Comparison of ENCODE assay signal across 8 cellular contexts in the genomic region with DNA sequence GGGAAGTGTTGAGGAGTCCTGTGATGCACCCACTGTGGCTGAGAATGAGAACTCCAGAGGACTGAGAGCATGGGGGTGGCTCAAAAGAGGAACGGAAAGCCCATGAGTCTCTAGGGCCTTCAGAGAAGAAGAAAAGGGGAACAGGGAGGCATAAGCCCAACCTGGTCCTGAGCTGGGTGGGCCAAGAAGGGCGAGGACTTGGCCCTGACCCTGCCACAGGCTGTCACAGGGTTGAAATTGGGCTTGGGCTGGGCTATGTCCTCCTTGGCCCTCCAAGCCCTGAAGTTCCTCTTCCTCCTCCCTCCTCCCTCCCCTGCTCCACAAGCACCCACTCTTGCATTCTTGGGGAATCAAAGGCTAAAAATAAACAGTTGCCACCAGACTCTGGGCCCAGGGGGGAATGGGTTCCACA. TPM values are rescaled to one million over a fixed set of nuclear protein-coding genes. Genes with fewer than 3 reads are reported as not detected.
DNase-seq lines count a peak whose midpoint lies in the region; ATAC-seq and TF ChIP-seq lines count a peak whose summit lies in the region.

No MANE protein-coding gene starts in this region.

- CTCF ChIA-PET in naive thymus-derived CD4-positive, alpha-beta T cell (lab: Charles Lee) = no interaction called here
- CTCF ChIA-PET in Caco-2 (lab: Charles Lee) = no interaction called here
- CTCF ChIA-PET in activated CD4-positive, alpha-beta memory T cell treated with anti-CD3 and anti-CD28 coated beads for 36 hours (lab: Charles Lee) = no interaction called here

- no peaks in the 10 kb centered on the region for H3K4me1 Mint-ChIP-seq in naive thymus-derived CD4-positive, alpha-beta T cell
- H3K4me1 Mint-ChIP-seq in Caco-2 (ENCODE audit: low read depth, unreplicated experiment) = peaks cover 7% of the 10 kb centered on the region
- H3K4me1 Mint-ChIP-seq in activated CD4-positive, alpha-beta memory T cell treated with anti-CD3 and anti-CD28 coated beads for 36 hours (ENCODE audit: low read depth) = no peaks in the 10 kb centered on the region

- DNase-seq in NOMO-1 treated with DMSO at 0.1 percent for 48 hours (lab: John Stamatoyannopoulos, UW; ENCODE audit: unreplicated experiment) (peak; percentile 97), Caco-2 (no peak), LoVo (ENCODE audit: low spot score) (no peak), hepatic stellate cell (ENCODE audit: low spot score) (no peak)
- peak in 1 of 9 donors; percentile 14 for DNase-seq in naive thymus-derived CD4-positive, alpha-beta T cell
- no peak for DNase-seq in activated CD4-positive, alpha-beta memory T cell treated with anti-CD3 and anti-CD28 coated beads for 36 hours

- H3K36me3 ChIP-seq in naive thymus-derived CD4-positive, alpha-beta T cell (ENCODE audit: control insufficient read depth in 2 of 3, insufficient read depth in 3 of 3, low read length in 3 of 3) = no peaks in the 10 kb centered on the region
- H3K36me3 ChIP-seq in Caco-2 (ENCODE audit: control insufficient read depth, insufficient read depth, low read length) = no peaks in the 10 kb centered on the region

- H3K27me3 Mint-ChIP-seq in naive thymus-derived CD4-positive, alpha-beta T cell = peaks cover 8 to 27% (median 17%) of the 10 kb centered on the region in 5 donors
- H3K27me3 Mint-ChIP-seq in Caco-2 (ENCODE audit: insufficient read depth, unreplicated experiment) = no peaks in the 10 kb centered on the region
- H3K27me3 Mint-ChIP-seq in activated CD4-positive, alpha-beta memory T cell treated with anti-CD3 and anti-CD28 coated beads for 36 hours = peaks cover 18% of the 10 kb centered on the region

- BruUV-seq in Caco-2 (replicated peaks; lab: Mats Ljungman, UMichigan) = no TSS peak

- no peaks in the 10 kb centered on the region for H3K36me3 Mint-ChIP-seq in naive thymus-derived CD4-positive, alpha-beta T cell
- H3K36me3 Mint-ChIP-seq in Caco-2 (ENCODE audit: insufficient read depth, unreplicated experiment) = no peaks in the 10 kb centered on the region
- H3K36me3 Mint-ChIP-seq in activated CD4-positive, alpha-beta memory T cell treated with anti-CD3 and anti-CD28 coated beads for 36 hours = no peaks in the 10 kb centered on the region

- intact Hi-C loops in naive thymus-derived CD4-positive, alpha-beta T cell (cut with micrococcal nuclease) = no loop called here
- intact Hi-C loops in Caco-2 (cut with micrococcal nuclease; ENCODE audit: unreplicated experiment) = no loop called here
- intact Hi-C loops in activated CD4-positive, alpha-beta memory T cell treated with anti-CD3 and anti-CD28 coated beads for 36 hours (cut with micrococcal nuclease) = no loop called here

- H3K27ac ChIP-seq in naive thymus-derived CD4-positive, alpha-beta T cell (ENCODE audit: low read depth, low read length) = no peak overlapping the region

- peak; percentile 81 for ATAC-seq in GM18519 (IDR thresholded peaks at IDR 0.05; ENCODE audit: low FRiP score, unreplicated experiment)
- peak; percentile 99 for ATAC-seq in HG02759 (IDR thresholded peaks at IDR 0.05; ENCODE audit: unreplicated experiment)
- ATAC-seq in naive thymus-derived CD4-positive, alpha-beta T cell = peak; percentile 92

- no peaks in the 10 kb centered on the region for H3K9me3 ChIP-seq in naive thymus-derived CD4-positive, alpha-beta T cell (ENCODE audit: control insufficient read depth in 2 of 3, low read length in 3 of 3)
- H3K9me3 ChIP-seq in Caco-2 = no peaks in the 10 kb centered on the region

- H3K4me3 ChIP-seq in naive thymus-derived CD4-positive, alpha-beta T cell (ENCODE audit: low read length) = no peak overlapping the region
- no peak overlapping the region for H3K4me3 ChIP-seq in Caco-2 (ENCODE audit: low read depth, low read length)

- H3K4me3 Mint-ChIP-seq in naive thymus-derived CD4-positive, alpha-beta T cell = no peak overlapping the region
- no peak overlapping the region for H3K4me3 Mint-ChIP-seq in Caco-2 (ENCODE audit: unreplicated experiment)
- H3K4me3 Mint-ChIP-seq in activated CD4-positive, alpha-beta memory T cell treated with anti-CD3 and anti-CD28 coated beads for 36 hours = no peak overlapping the region

- POLR2A ChIA-PET in naive thymus-derived CD4-positive, alpha-beta T cell (lab: Charles Lee) = no interaction called here
- POLR2A ChIA-PET in Caco-2 (lab: Charles Lee) = no interaction called here
- POLR2A ChIA-PET in activated CD4-positive, alpha-beta memory T cell treated with anti-CD3 and anti-CD28 coated beads for 36 hours (lab: Charles Lee) = no interaction called here

- H3K27ac Mint-ChIP-seq in naive thymus-derived CD4-positive, alpha-beta T cell = no peak overlapping the region
- H3K27ac Mint-ChIP-seq in Caco-2 (ENCODE audit: unreplicated experiment) = no peak overlapping the region
- H3K27ac Mint-ChIP-seq in activated CD4-positive, alpha-beta memory T cell treated with anti-CD3 and anti-CD28 coated beads for 36 hours = no peak overlapping the region

- TF ChIP-seq CTCF in Caco-2 (IDR thresholded peaks at IDR 0.05; ENCODE audit: insufficient read depth in 1 of 2, low read depth in 1 of 2, low read length in 1 of 2, severe bottlenecking in 1 of 2, unreplicated experiment in 1 of 2) = no peak

- H3K4me1 ChIP-seq in naive thymus-derived CD4-positive, alpha-beta T cell (ENCODE audit: control insufficient read depth in 2 of 2, insufficient read depth in 2 of 2, low read length in 2 of 2) = no peaks in the 10 kb centered on the region
- H3K4me1 ChIP-seq in Caco-2 = peaks cover 9% of the 10 kb centered on the region; the same call in 1 of the 2 replicates

- H3K27me3 ChIP-seq in naive thymus-derived CD4-positive, alpha-beta T cell (ENCODE audit: control insufficient read depth in 2 of 2, insufficient read depth in 2 of 2, low read length in 2 of 2) = no peaks in the 10 kb centered on the region
- no peaks in the 10 kb centered on the region for H3K27me3 ChIP-seq in Caco-2 (replicated peaks; ENCODE audit: control insufficient read depth, insufficient read depth, low read length)

- H3K9me3 Mint-ChIP-seq in naive thymus-derived CD4-positive, alpha-beta T cell = peaks cover 0 to 1% (median 0%) of the 10 kb centered on the region in 11 donors
- no peaks in the 10 kb centered on the region for H3K9me3 Mint-ChIP-seq in Caco-2 (ENCODE audit: unreplicated experiment)
- H3K9me3 Mint-ChIP-seq in activated CD4-positive, alpha-beta memory T cell treated with anti-CD3 and anti-CD28 coated beads for 36 hours = no peaks in the 10 kb centered on the region

RNA-seq across cellular contexts. Expression of a gene that starts 49.3 kb away (rescaled TPM):
- total RNA-seq in naive thymus-derived CD4-positive, alpha-beta T cell = 10 to 100 TPM in 1 of 5 experiments, 1 to 10 TPM in 4; 4.3 to 10.9 (median 5.0) TPM
- 1 to 10 TPM; 1.8 to 2.4 TPM for polyA plus RNA-seq in naive thymus-derived CD4-positive, alpha-beta T cell
- total RNA-seq in Caco-2 (2022) = 7.7 and 8.0 TPM in 2 replicates
- 1 to 10 TPM; 3.6 to 4.0 TPM for total RNA-seq in activated CD4-positive, alpha-beta memory T cell treated with anti-CD3 and anti-CD28 coated beads for 36 hours
